In the genomic region with DNA sequence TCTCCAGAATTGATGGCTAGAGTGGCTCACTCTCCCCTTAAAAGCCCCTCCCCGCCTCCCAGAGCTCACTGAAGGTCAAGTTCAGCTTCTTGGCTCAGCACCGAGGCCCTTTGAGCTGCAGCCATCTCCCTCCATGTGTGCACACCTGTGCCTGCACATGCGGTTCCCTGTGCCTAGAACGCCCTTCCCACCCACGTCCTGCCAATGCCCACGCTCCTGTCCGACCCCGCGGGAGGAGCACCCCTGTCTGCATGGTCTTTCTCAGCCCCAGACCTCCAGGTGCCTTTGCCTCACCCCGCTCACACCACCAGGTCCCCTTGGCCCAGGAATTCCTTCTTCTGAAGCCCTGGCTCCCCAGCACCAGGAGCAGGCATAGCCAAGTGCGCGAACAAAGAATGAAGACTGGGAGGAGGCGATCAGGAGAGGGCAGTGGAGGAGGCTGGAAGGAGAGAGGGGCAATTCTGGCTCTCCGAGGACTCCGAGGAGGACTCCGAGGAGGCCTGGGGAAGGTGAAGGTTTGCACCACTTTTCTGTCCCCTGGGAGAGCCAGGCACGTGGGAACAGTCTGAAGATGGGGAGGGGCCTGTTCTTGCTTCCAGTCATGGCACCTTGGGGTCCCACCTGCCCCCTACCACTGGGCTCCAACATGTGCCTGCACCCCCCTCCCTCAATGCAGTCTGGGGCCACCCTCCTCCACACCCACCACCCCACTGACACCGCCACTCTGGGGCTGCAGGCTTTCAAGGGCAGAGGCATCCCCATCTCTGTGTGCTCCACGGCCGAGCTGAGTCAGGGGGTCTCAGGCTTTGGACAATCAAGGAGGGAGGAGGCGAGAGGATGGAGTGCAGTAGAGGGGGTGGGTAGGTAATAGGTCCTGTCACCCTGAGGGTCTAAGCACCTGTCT, we compare ENCODE assay signal across 20 cellular contexts. TPM values are rescaled to one million over a fixed set of nuclear protein-coding genes. Genes with fewer than 3 reads are reported as not detected.
DNase-seq lines count a peak whose midpoint lies in the region; ATAC-seq and TF ChIP-seq lines count a peak whose summit lies in the region.
"Had no signal": no experiment of that assay in that cellular context is flagged by ENCODE, and none has a peak within 500 bp of the region (broad histone marks: within the 10 kb centered on the region; RNA-seq: fewer than 3 reads in every experiment).

No MANE protein-coding gene starts in this region.

- H3K9ac ChIP-seq in neuronal stem cell (ENCODE audit: low read depth, low read length, poor library complexity) = no peak overlapping the region
- H3K9ac ChIP-seq: GM23248 had no signal

- peak overlapping the region; percentile 2 for H2BK12ac ChIP-seq in neuronal stem cell (ENCODE audit: low read length)

- H3K79me1 ChIP-seq in neuronal stem cell (ENCODE audit: low read depth, low read length) = peaks cover 1% of the 10 kb centered on the region

- H3K14ac ChIP-seq in neuronal stem cell (ENCODE audit: low read length) = peak overlapping the region; percentile 64

- intact Hi-C loops in Right ventricle myocardium superior (cut with DNase I) (no loop called here), Right ventricle myocardium inferior (cut with DNase I) (no loop called here), adrenal gland (cut with DNase I) (no loop called here)

- DNase-seq in Right ventricle myocardium superior = peak; percentile 20
- no peak for DNase-seq in Right ventricle myocardium inferior (ENCODE audit: missing footprints)
- peak; percentile 15 for DNase-seq in glutamatergic neuron
- DNase-seq in neuronal stem cell (ENCODE audit: low spot score) = no peak
- DNase-seq in type B pancreatic cell (ENCODE audit: extremely low spot score, unreplicated experiment) = peak; percentile 67
- no peak for DNase-seq in adrenal gland
- DNase-seq in SHP77 (lab: John Stamatoyannopoulos, UW) = no peak
- DNase-seq: CD4-positive, CD25-positive, alpha-beta regulatory T cell; GDM1; GM23248; Kasumi-1; MG63; NCI-H1105; NCI-H2081; NCI-H446 treated with DMSO at 0.1 percent for 48 hours had no signal

- no peak overlapping the region for H3K4me3 ChIP-seq in neuronal stem cell (ENCODE audit: low read length in 2 of 2)
- no peak overlapping the region for H3K4me3 ChIP-seq in adrenal gland
- H3K4me3 ChIP-seq: GM23248, MG63 had no signal

- H3K27me3 Mint-ChIP-seq in glutamatergic neuron (ENCODE audit: unreplicated experiment) (peaks cover 7% of the 10 kb centered on the region), type B pancreatic cell (peaks cover 10% of the 10 kb centered on the region)

- H3K4me3 Mint-ChIP-seq in glutamatergic neuron (ENCODE audit: unreplicated experiment) (no peak overlapping the region), type B pancreatic cell (no peak overlapping the region)
- H3K4me3 Mint-ChIP-seq: CD4-positive, CD25-positive, alpha-beta regulatory T cell had no signal

- H3K4me1 ChIP-seq in neuronal stem cell (ENCODE audit: control insufficient read depth in 2 of 2, insufficient read depth in 1 of 2, low read depth in 1 of 2, low read length in 2 of 2) (peaks cover 0 to 4% of the 10 kb centered on the region in 2 donors), adrenal gland (replicated peaks in 1 of 2) (no peaks in the 10 kb centered on the region)

- peak overlapping the region; percentile 93 for H2AK5ac ChIP-seq in neuronal stem cell (ENCODE audit: low read depth, low read length)

- no peak for TF ChIP-seq CTCF in glutamatergic neuron (IDR thresholded peaks at IDR 0.05; ENCODE audit: partially characterized antibody, unreplicated experiment)
- no peak for TF ChIP-seq CTCF in type B pancreatic cell (conservative IDR thresholded peaks at IDR 0.05)
- no peak for TF ChIP-seq CTCF in adrenal gland (IDR thresholded peaks at IDR 0.05)

- peak overlapping the region; percentile 1 for H2BK5ac ChIP-seq in neuronal stem cell (ENCODE audit: low read length)

- H3K36me3 Mint-ChIP-seq in glutamatergic neuron (ENCODE audit: unreplicated experiment) = peaks cover 9% of the 10 kb centered on the region
- H3K36me3 Mint-ChIP-seq in type B pancreatic cell = peaks cover 5% of the 10 kb centered on the region
- H3K36me3 Mint-ChIP-seq: CD4-positive, CD25-positive, alpha-beta regulatory T cell had no signal

- peak overlapping the region; percentile 67 for H3K23ac ChIP-seq in neuronal stem cell (ENCODE audit: low read depth, low read length, poor library complexity)

- H3K27ac Mint-ChIP-seq in glutamatergic neuron (ENCODE audit: unreplicated experiment) (no peak overlapping the region), type B pancreatic cell (peak overlapping the region; percentile 62)

- H4K91ac ChIP-seq in neuronal stem cell (ENCODE audit: low read depth, low read length, poor library complexity) = no peak overlapping the region

- H2BK120ac ChIP-seq in neuronal stem cell (ENCODE audit: low read depth, low read length) = peak overlapping the region; percentile 93

- no peak for TF ChIP-seq POLR2A in adrenal gland (IDR thresholded peaks at IDR 0.05)

- no peak overlapping the region for H3K4me2 ChIP-seq in neuronal stem cell (ENCODE audit: insufficient read depth, low read length, poor library complexity, severe bottlenecking)

- H3K27me3 ChIP-seq in neuronal stem cell (ENCODE audit: control insufficient read depth in 3 of 3, insufficient read depth in 3 of 3, low read depth in 1 of 3, low read length in 3 of 3) = peaks cover 0 to 29% (median 0%) of the 10 kb centered on the region in 3 experiments
- H3K27me3 ChIP-seq in adrenal gland = peaks cover 13% of the 10 kb centered on the region
- H3K27me3 ChIP-seq: BE2C, MG63 had no signal

- peak overlapping the region; percentile 3 for H4K8ac ChIP-seq in neuronal stem cell (ENCODE audit: low read depth, low read length)

- no peak overlapping the region for H3K27ac ChIP-seq in neuronal stem cell (replicated peaks; ENCODE audit: low read length)
- H3K27ac ChIP-seq in adrenal gland = no peak overlapping the region
- H3K27ac ChIP-seq: GM23248 had no signal

- H2AFZ ChIP-seq in neuronal stem cell (ENCODE audit: low read length) = no peak overlapping the region
- H2AFZ ChIP-seq: GM23248 had no signal

- H3K9me3 ChIP-seq in neuronal stem cell (replicated peaks in 1 of 2; ENCODE audit: control insufficient read depth in 2 of 2, insufficient read depth in 1 of 2, low read depth in 1 of 2, low read length in 2 of 2) (peaks cover under 1% of the 10 kb centered on the region in 2 donors), adrenal gland (replicated peaks in 1 of 3) (peaks cover 0 to 5% (median 0%) of the 10 kb centered on the region in 3 donors)
- H3K9me3 ChIP-seq: BE2C had no signal

- peaks cover 10% of the 10 kb centered on the region for H3K9me3 Mint-ChIP-seq in glutamatergic neuron (ENCODE audit: unreplicated experiment)
- peaks cover 12% of the 10 kb centered on the region for H3K9me3 Mint-ChIP-seq in type B pancreatic cell

- peak overlapping the region; percentile 74 for H3K18ac ChIP-seq in neuronal stem cell (ENCODE audit: low read length)

- WGBS in neuronal stem cell (ENCODE audit: extremely low coverage in 2 of 2, insufficient read length in 2 of 2, insufficient replicate concordance in 1 of 2), 2 donors = no CpG with 5 or more reads among the region's 21 CpGs
- WGBS in adrenal gland, 4 donors = 74 to 85% (median 76%) methylated on average over 19 to 21 of the region's 21 CpGs

- H3K4me1 Mint-ChIP-seq in glutamatergic neuron (ENCODE audit: low read depth, unreplicated experiment) = no peaks in the 10 kb centered on the region
- no peaks in the 10 kb centered on the region for H3K4me1 Mint-ChIP-seq in type B pancreatic cell (ENCODE audit: unreplicated experiment)
- H3K4me1 Mint-ChIP-seq: CD4-positive, CD25-positive, alpha-beta regulatory T cell had no signal

- H3K36me3 ChIP-seq in neuronal stem cell (replicated peaks in 1 of 2; ENCODE audit: control insufficient read depth in 2 of 2, insufficient read depth in 2 of 2, low read length in 2 of 2) = no peaks in the 10 kb centered on the region
- no peaks in the 10 kb centered on the region for H3K36me3 ChIP-seq in adrenal gland (replicated peaks in 1 of 2)
- H3K36me3 ChIP-seq: BE2C, MG63 had no signal

- ATAC-seq in Right ventricle myocardium superior (ENCODE audit: poor library complexity) (no peak), Right ventricle myocardium inferior (no peak), GM18520 (IDR thresholded peaks at IDR 0.05; ENCODE audit: unreplicated experiment) (no peak)

- H2BK15ac ChIP-seq in neuronal stem cell (ENCODE audit: low read length) = peak overlapping the region; percentile 18

- H3K4ac ChIP-seq in neuronal stem cell (ENCODE audit: low read length) = peak overlapping the region; percentile 67

RNA-seq across cellular contexts. Expression of a gene that starts 17.7 kb away (rescaled TPM):
- total RNA-seq in Right ventricle myocardium superior = 79.9 TPM
- total RNA-seq in Right ventricle myocardium inferior = 80.9 TPM
- total RNA-seq in glutamatergic neuron (ENCODE audit: unreplicated experiment) = 21.5 TPM
- polyA plus RNA-seq in neuronal stem cell (2013, experiment 1 of 2) = 11.8 TPM
- 11.0 TPM for polyA plus RNA-seq in neuronal stem cell (2013, experiment 2 of 2)
- total RNA-seq in type B pancreatic cell (ENCODE audit: low replicate concordance) = 2,350 and 3,865 TPM in 2 replicates
- 100 to 1,000 TPM in 4 of 8 donors, 10 to 100 TPM in 4; 41.8 to 340 (median 118) TPM for total RNA-seq in adrenal gland
- 100 to 1,000 TPM in 2 of 3 donors, 10 to 100 TPM in 1; 96.5 to 307 (median 102) TPM for polyA plus RNA-seq in adrenal gland
- total RNA-seq: GM23248, OCI-LY7 had no signal
- polyA plus RNA-seq: CD4-positive, CD25-positive, alpha-beta regulatory T cell had no signal

RNA-seq across cellular contexts. Expression of a gene that starts 39.5 kb away (rescaled TPM):
- total RNA-seq in Right ventricle myocardium superior (not detected), Right ventricle myocardium inferior (not detected), glutamatergic neuron (ENCODE audit: unreplicated experiment) (not detected), type B pancreatic cell (ENCODE audit: low replicate concordance) (1,584 and 3,976 TPM in 2 replicates), adrenal gland (1 to 10 TPM in 1 of 8 donors, under 1 TPM in 1, not detected in 6; 0.72 to 2.2 TPM)
- polyA plus RNA-seq in neuronal stem cell (2013, experiment 1 of 2) = not detected
- not detected for polyA plus RNA-seq in neuronal stem cell (2013, experiment 2 of 2)
- polyA plus RNA-seq in adrenal gland = 10 to 100 TPM in 2 of 3 donors, not detected in 1; 10.9 to 45.2 TPM
- total RNA-seq: A172; Caco-2; CD4-positive, CD25-positive, alpha-beta regulatory T cell; GM23248; OCI-LY7 had no signal
- polyA plus RNA-seq: CD4-positive, CD25-positive, alpha-beta regulatory T cell; GM23248 had no signal

RNA-seq across cellular contexts. Expression of a gene that starts 50.1 kb away (rescaled TPM):
- not detected for total RNA-seq in Right ventricle myocardium superior
- not detected for total RNA-seq in Right ventricle myocardium inferior
- total RNA-seq in glutamatergic neuron (ENCODE audit: unreplicated experiment) = not detected
- polyA plus RNA-seq in neuronal stem cell (2013, experiment 1 of 2) = 1.0 TPM
- 0.82 TPM for polyA plus RNA-seq in neuronal stem cell (2013, experiment 2 of 2)
- total RNA-seq in type B pancreatic cell (ENCODE audit: low replicate concordance) = 2.2 and 11.1 TPM in 2 replicates
- 100 to 1,000 TPM in 3 of 8 donors, 10 to 100 TPM in 1, 1 to 10 TPM in 2, under 1 TPM in 1, not detected in 1; 0.54 to 433 (median 23.6) TPM for total RNA-seq in adrenal gland
- 1,000 to 10,000 TPM in 1 of 3 donors, 100 to 1,000 TPM in 1, 10 to 100 TPM in 1; 55.2 to 1,253 (median 194) TPM for polyA plus RNA-seq in adrenal gland
- total RNA-seq: Caco-2; CD4-positive, CD25-positive, alpha-beta regulatory T cell; GM23248; OCI-LY7 had no signal
- polyA plus RNA-seq: CD4-positive, CD25-positive, alpha-beta regulatory T cell; GM23248 had no signal

Comparison
In these comparisons a context has a peak if more than half of its experiments do, and no peak if none do; other contexts are left out.
1. DNase-seq: peak in Right ventricle myocardium superior (single experiment), glutamatergic neuron (single experiment) and type B pancreatic cell (single experiment); none in Right ventricle myocardium inferior (single experiment), neuronal stem cell (single experiment), adrenal gland (0 of 7) and SHP77 (0 of 2).
2. RNA of a gene that starts 39.5 kb away (total RNA-seq): 1,584 to 3,976 TPM in type B pancreatic cell; 0.72 to 2.2 TPM in adrenal gland, not detected in Right ventricle myocardium superior (single experiment), not detected in Right ventricle myocardium inferior (single experiment) and not detected in glutamatergic neuron (single experiment); every median in the first group is over 100 times any median in the second.